Comparison of ENCODE assay signal across 19 cellular contexts in genomic region chr1:205998457-205999241, GRCh38. TPM values are rescaled to one million over a fixed set of nuclear protein-coding genes. Genes with fewer than 3 reads are reported as not detected.
DNase-seq lines count a peak whose midpoint lies in the region; ATAC-seq and TF ChIP-seq lines count a peak whose summit lies in the region.
"Had no signal": no experiment of that assay in that cellular context is flagged by ENCODE, and none has a peak within 500 bp of the region (broad histone marks: within the 10 kb centered on the region; RNA-seq: fewer than 3 reads in every experiment).

No MANE protein-coding gene starts in this region.

- peak overlapping the region in 1 of 2 experiments; percentile 3 for H3K23ac ChIP-seq in mesenchymal stem cell (ENCODE audit: low read length in 2 of 2)

- TF ChIP-seq CTCF in fibroblast of villous mesenchyme (IDR thresholded peaks at IDR 0.05; ENCODE audit: insufficient read depth, low read depth, low read length) (no peak), suprapubic skin (IDR thresholded peaks at IDR 0.05) (no peak), endothelial cell (IDR thresholded peaks at IDR 0.05; ENCODE audit: unreplicated experiment) (no peak)

- no peaks in the 10 kb centered on the region for H3K9me3 Mint-ChIP-seq in endothelial cell (ENCODE audit: unreplicated experiment)
- H3K9me3 Mint-ChIP-seq: activated CD8-positive, alpha-beta T cell treated with anti-CD3 and anti-CD28 coated beads for 36 hours; activated naive CD4-positive, alpha-beta T cell treated with anti-CD3 and anti-CD28 coated beads for 36 hours; CD8-positive, alpha-beta T cell; immature natural killer cell had no signal

- H2AK5ac ChIP-seq in mesenchymal stem cell (ENCODE audit: low read length, severe bottlenecking) = no peak overlapping the region

- ATAC-seq in HG03196 (IDR thresholded peaks at IDR 0.05; ENCODE audit: unreplicated experiment) = no peak
- ATAC-seq: activated CD8-positive, alpha-beta T cell treated with anti-CD3 and anti-CD28 coated beads for 36 hours; CD8-positive, alpha-beta T cell; HCT116 had no signal

- H3K4me3 ChIP-seq in fibroblast of villous mesenchyme (ENCODE audit: low read depth, low read length) (no peak overlapping the region), mesenchymal stem cell (ENCODE audit: insufficient read depth in 1 of 2, low read depth in 1 of 2, low read length in 2 of 2) (no peak overlapping the region), suprapubic skin (no peak overlapping the region)
- H3K4me3 ChIP-seq: thyroid gland had no signal

- no peak overlapping the region for H2BK15ac ChIP-seq in mesenchymal stem cell (ENCODE audit: low read depth, poor library complexity, severe bottlenecking)

- H2BK120ac ChIP-seq in mesenchymal stem cell (ENCODE audit: low read depth, low read length) = no peak overlapping the region

- no peak overlapping the region for H3K18ac ChIP-seq in mesenchymal stem cell (ENCODE audit: low read depth in 1 of 2, low read length in 2 of 2)

- H3K4me3 Mint-ChIP-seq in endothelial cell (ENCODE audit: unreplicated experiment) = no peak overlapping the region
- H3K4me3 Mint-ChIP-seq: activated CD8-positive, alpha-beta T cell treated with anti-CD3 and anti-CD28 coated beads for 36 hours; activated naive CD4-positive, alpha-beta T cell treated with anti-CD3 and anti-CD28 coated beads for 36 hours; CD8-positive, alpha-beta T cell; immature natural killer cell; naive B cell had no signal

- H3K27ac Mint-ChIP-seq in endothelial cell (ENCODE audit: unreplicated experiment) = no peak overlapping the region
- H3K27ac Mint-ChIP-seq: activated CD8-positive, alpha-beta T cell treated with anti-CD3 and anti-CD28 coated beads for 36 hours; activated naive CD4-positive, alpha-beta T cell treated with anti-CD3 and anti-CD28 coated beads for 36 hours; CD8-positive, alpha-beta T cell; immature natural killer cell; naive B cell had no signal

- no peak overlapping the region for H4K91ac ChIP-seq in mesenchymal stem cell (ENCODE audit: low read length)

- no peak overlapping the region for H2BK5ac ChIP-seq in mesenchymal stem cell (ENCODE audit: low read depth, low read length, poor library complexity, severe bottlenecking)

- no peak for TF ChIP-seq POLR2A in suprapubic skin (IDR thresholded peaks at IDR 0.05)

- H3K27me3 ChIP-seq in mesenchymal stem cell (ENCODE audit: control insufficient read depth in 1 of 2, insufficient read depth in 1 of 2, low read length in 2 of 2) = no peaks in the 10 kb centered on the region
- H3K27me3 ChIP-seq in suprapubic skin = no peaks in the 10 kb centered on the region
- H3K27me3 ChIP-seq: thyroid gland had no signal

- H3K36me3 ChIP-seq in mesenchymal stem cell (ENCODE audit: control insufficient read depth in 1 of 2, insufficient read depth in 2 of 2, low read depth in 1 of 2, low read length in 2 of 2) = peaks cover 0 to 6% of the 10 kb centered on the region in 2 experiments
- H3K36me3 ChIP-seq in suprapubic skin = peaks cover 4% of the 10 kb centered on the region
- H3K36me3 ChIP-seq: thyroid gland had no signal

- no peak overlapping the region for H3K4me2 ChIP-seq in mesenchymal stem cell (ENCODE audit: low read length, poor library complexity, severe bottlenecking)

- H3K27ac ChIP-seq in mesenchymal stem cell (ENCODE audit: low read length, poor library complexity, severe bottlenecking) (no peak overlapping the region), suprapubic skin (no peak overlapping the region)
- H3K27ac ChIP-seq: thyroid gland had no signal

- no peaks in the 10 kb centered on the region for H3K9me3 ChIP-seq in mesenchymal stem cell (ENCODE audit: control insufficient read depth, low read length)
- no peaks in the 10 kb centered on the region for H3K9me3 ChIP-seq in suprapubic skin
- H3K9me3 ChIP-seq: thyroid gland had no signal

- H3K4me1 ChIP-seq in mesenchymal stem cell (ENCODE audit: control insufficient read depth, insufficient read depth, low read depth, low read length) = peaks cover 20% of the 10 kb centered on the region
- H3K4me1 ChIP-seq in suprapubic skin = peaks cover 56% of the 10 kb centered on the region

- peaks cover 2% of the 10 kb centered on the region for H3K27me3 Mint-ChIP-seq in endothelial cell (ENCODE audit: unreplicated experiment)
- H3K27me3 Mint-ChIP-seq: activated CD8-positive, alpha-beta T cell treated with anti-CD3 and anti-CD28 coated beads for 36 hours; naive B cell had no signal

- no peak overlapping the region for H3K4ac ChIP-seq in mesenchymal stem cell (ENCODE audit: low read depth in 1 of 2, low read length in 2 of 2)

- H3K36me3 Mint-ChIP-seq in endothelial cell (ENCODE audit: low read depth, unreplicated experiment) = no peaks in the 10 kb centered on the region
- H3K36me3 Mint-ChIP-seq: CD8-positive, alpha-beta T cell; immature natural killer cell had no signal

- 57% methylated on average over 11 of the region's 13 CpGs for WGBS in mesenchymal stem cell
- 68% methylated on average over 13 of the region's 13 CpGs for WGBS in suprapubic skin

- intact Hi-C loops in posterior vena cava (cut with DNase I) = no loop called here

- H3K9ac ChIP-seq in mesenchymal stem cell (ENCODE audit: low read length) = no peak overlapping the region

- H3K4me1 Mint-ChIP-seq in endothelial cell (ENCODE audit: unreplicated experiment) = peaks cover 9% of the 10 kb centered on the region
- H3K4me1 Mint-ChIP-seq: immature natural killer cell had no signal

- no peak overlapping the region for H4K8ac ChIP-seq in mesenchymal stem cell (ENCODE audit: low read length)

- DNase-seq in NCI-H345 (lab: John Stamatoyannopoulos, UW) (peak; percentile 5), NCI-H345 treated with DMSO at 0.1 percent for 48 hours (lab: John Stamatoyannopoulos, UW; ENCODE audit: unreplicated experiment) (no peak), fibroblast of villous mesenchyme (ENCODE audit: low read depth) (peak; percentile 30), mesenchymal stem cell (peak; percentile 44), suprapubic skin (ENCODE audit: low spot score in 2 of 2) (peak; percentile 37 to 38), endothelial cell (ENCODE audit: low spot score) (no peak), posterior vena cava (ENCODE audit: low spot score) (no peak)
- DNase-seq: activated CD8-positive, alpha-beta T cell treated with anti-CD3 and anti-CD28 coated beads for 36 hours; activated naive CD4-positive, alpha-beta T cell treated with anti-CD3 and anti-CD28 coated beads for 36 hours; CD8-positive, alpha-beta T cell; cerebellar nuclear complex; immature natural killer cell; naive B cell; NCI-H446 treated with DMSO at 0.1 percent for 48 hours; RPMI8226; thyroid gland had no signal

- no peak overlapping the region for H2AFZ ChIP-seq in mesenchymal stem cell (ENCODE audit: low read depth, low read length)

- H3K14ac ChIP-seq in mesenchymal stem cell (ENCODE audit: low read length in 2 of 2) = no peak overlapping the region

- H2BK12ac ChIP-seq in mesenchymal stem cell (ENCODE audit: low read length in 2 of 2) = no peak overlapping the region

- no peaks in the 10 kb centered on the region for H3K79me1 ChIP-seq in mesenchymal stem cell (replicated peaks; ENCODE audit: low read length, poor library complexity, severe bottlenecking)

- TF ChIP-seq EP300 in suprapubic skin (IDR thresholded peaks at IDR 0.05) = no peak

RNA-seq across cellular contexts. Expression of gene RAB7B, which starts 4.5 kb away (rescaled TPM):
- total RNA-seq in fibroblast of villous mesenchyme (4.2 and 5.2 TPM in 2 replicates), suprapubic skin (10 to 100 TPM; 21.6 to 55.5 (median 26.8) TPM), endothelial cell (ENCODE audit: unreplicated experiment) (not detected), posterior vena cava (1 to 10 TPM; 3.2 to 9.2 TPM)
- polyA plus RNA-seq in mesenchymal stem cell (2013, experiment 1 of 2) = 2.5 TPM
- polyA plus RNA-seq in mesenchymal stem cell (2013, experiment 2 of 2) = 2.5 TPM
- total RNA-seq: activated CD8-positive, alpha-beta T cell treated with anti-CD3 and anti-CD28 coated beads for 36 hours; activated naive CD4-positive, alpha-beta T cell treated with anti-CD3 and anti-CD28 coated beads for 36 hours; CD8-positive, alpha-beta T cell had no signal

RNA-seq across cellular contexts. Expression of gene CTSE, which starts 25.0 kb away (rescaled TPM):
- total RNA-seq in fibroblast of villous mesenchyme (not detected in 2 replicates), suprapubic skin (not detected), endothelial cell (ENCODE audit: unreplicated experiment) (not detected), posterior vena cava (not detected)
- not detected for polyA plus RNA-seq in mesenchymal stem cell (2013, experiment 1 of 2)
- not detected for polyA plus RNA-seq in mesenchymal stem cell (2013, experiment 2 of 2)
- total RNA-seq: activated CD8-positive, alpha-beta T cell treated with anti-CD3 and anti-CD28 coated beads for 36 hours; activated naive CD4-positive, alpha-beta T cell treated with anti-CD3 and anti-CD28 coated beads for 36 hours; CD8-positive, alpha-beta T cell; fibroblast of lung had no signal
- polyA plus RNA-seq: fibroblast of lung, immature natural killer cell had no signal

RNA-seq across cellular contexts. Expression of gene RHEX, which starts 54.3 kb away (rescaled TPM):
- total RNA-seq in fibroblast of villous mesenchyme (not detected in 2 replicates), suprapubic skin (1 to 10 TPM in 3 of 4 donors, not detected in 1; 1.2 to 2.8 (median 1.2) TPM), endothelial cell (ENCODE audit: unreplicated experiment) (not detected), posterior vena cava (1 to 10 TPM; 1.8 to 4.3 TPM)
- polyA plus RNA-seq in mesenchymal stem cell (2013, experiment 1 of 2) = not detected
- not detected for polyA plus RNA-seq in mesenchymal stem cell (2013, experiment 2 of 2)
- total RNA-seq: activated CD8-positive, alpha-beta T cell treated with anti-CD3 and anti-CD28 coated beads for 36 hours; activated naive CD4-positive, alpha-beta T cell treated with anti-CD3 and anti-CD28 coated beads for 36 hours; CD8-positive, alpha-beta T cell; fibroblast of lung had no signal
- polyA plus RNA-seq: fibroblast of lung had no signal

RNA-seq across cellular contexts. Expression of gene SLC26A9, which starts 55.4 kb away (rescaled TPM):
- total RNA-seq in fibroblast of villous mesenchyme (not detected in 2 replicates), suprapubic skin (1 to 10 TPM; 5.7 to 7.2 (median 6.6) TPM), endothelial cell (ENCODE audit: unreplicated experiment) (not detected), posterior vena cava (not detected)
- not detected for polyA plus RNA-seq in mesenchymal stem cell (2013, experiment 1 of 2)
- not detected for polyA plus RNA-seq in mesenchymal stem cell (2013, experiment 2 of 2)
- total RNA-seq: activated CD8-positive, alpha-beta T cell treated with anti-CD3 and anti-CD28 coated beads for 36 hours; activated naive CD4-positive, alpha-beta T cell treated with anti-CD3 and anti-CD28 coated beads for 36 hours; CD8-positive, alpha-beta T cell; fibroblast of lung had no signal
- polyA plus RNA-seq: fibroblast of lung, immature natural killer cell had no signal

Comparison
In these comparisons a context has a peak if more than half of its experiments do, and no peak if none do; other contexts are left out.
1. DNase-seq: peak in NCI-H345 (single experiment), fibroblast of villous mesenchyme (single experiment), mesenchymal stem cell (single experiment) and suprapubic skin (2 of 2); none in NCI-H345 treated with DMSO at 0.1 percent for 48 hours (single experiment), endothelial cell (single experiment) and posterior vena cava (single experiment).